In the genomic region with DNA sequence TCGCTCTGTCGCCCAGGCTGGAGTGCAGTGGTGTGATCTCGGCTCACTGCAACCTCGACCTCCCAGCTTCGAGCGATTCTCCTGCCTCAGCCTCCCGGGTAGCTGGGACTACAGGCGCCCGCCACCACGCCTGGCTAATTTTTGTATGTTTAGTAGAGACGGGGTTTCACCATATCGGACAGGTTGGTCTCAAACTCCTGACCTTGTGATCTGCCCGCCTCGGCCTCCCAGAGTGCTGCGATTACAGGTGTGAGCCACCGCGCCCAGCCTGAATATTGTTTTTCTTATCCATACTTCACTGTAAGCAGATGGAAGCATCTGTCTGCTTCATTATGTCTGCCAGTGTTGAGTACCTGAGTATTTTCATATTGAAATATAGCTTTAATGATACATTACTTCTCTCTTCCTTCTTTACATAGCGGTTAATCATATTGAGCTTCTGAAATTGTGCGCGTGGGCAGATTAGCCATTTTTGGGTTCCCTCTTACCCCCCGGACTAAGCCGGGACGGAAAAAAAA, we compare ENCODE assay signal across 1 cellular context.
A peak's percentile ranks its signal among the peaks of the same experiment; 100 is the strongest.
TF ChIP-seq lines count a peak whose summit lies in the region.

No MANE protein-coding gene starts in this region.

TF ChIP-seq in GM12878, 131 proteins besides CTCF, POLR2A, EP300 and RAD21:
- 0 out of 4 replicates have a peak, but pooled peaks of 1 of the 2 experiments have one; percentile 40 for TF ChIP-seq SRF (IDR thresholded peaks at IDR 0.05; ENCODE audit: low read depth in 2 of 2, low read length in 2 of 2)
